Comparison of ENCODE assay signal across 2 cellular contexts in the genomic region with DNA sequence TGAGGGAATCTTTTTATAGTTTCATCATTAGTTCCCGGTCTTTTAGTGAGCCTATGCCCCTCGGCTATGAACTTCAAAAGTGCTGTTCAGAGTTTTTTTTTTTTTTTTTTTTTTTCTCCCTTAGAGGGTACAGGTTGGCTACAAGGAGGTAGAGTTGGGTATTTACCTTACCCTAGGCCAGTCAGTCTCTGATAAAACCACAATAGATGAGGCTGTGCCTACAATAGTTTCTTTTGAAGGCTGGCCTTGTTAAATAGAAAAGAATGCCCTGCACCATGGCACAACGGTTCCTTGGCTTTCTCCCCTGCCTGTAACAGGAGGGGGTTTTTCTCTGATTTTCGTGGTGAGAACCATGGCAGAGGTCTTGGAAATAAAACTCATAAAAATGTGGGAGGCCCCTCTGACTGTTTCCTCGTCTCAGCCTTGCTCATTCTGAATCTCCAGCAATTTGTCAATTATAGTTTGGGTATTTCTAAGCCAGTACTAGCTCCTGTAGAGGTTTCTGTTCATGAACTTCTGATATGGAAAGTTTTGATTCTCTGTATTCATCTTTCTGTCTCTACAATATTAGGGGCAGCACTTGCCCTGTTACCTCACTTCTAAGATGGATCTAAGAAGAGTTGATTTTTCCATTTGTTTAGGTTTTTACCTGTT.
TF ChIP-seq lines count a peak whose summit lies in the region.

No MANE protein-coding gene starts in this region.

TF ChIP-seq in GM23338, 12 proteins besides CTCF, POLR2A, EP300 and RAD21:
- no peak for TF ChIP-seq EZH2 (IDR thresholded peaks at IDR 0.05; ENCODE audit: low read depth, unreplicated experiment)

TF ChIP-seq in H1, 55 proteins besides CTCF, POLR2A, EP300 and RAD21:
- TF ChIP-seq RBBP5 (IDR thresholded peaks at IDR 0.05; ENCODE audit: borderline replicate concordance, low read depth, low read length) = no peak
- no peak for TF ChIP-seq KDM4A (IDR thresholded peaks at IDR 0.05; ENCODE audit: low read depth, low read length, severe bottlenecking)
